Comparison of ENCODE assay signal across 26 cellular contexts in the genomic region with DNA sequence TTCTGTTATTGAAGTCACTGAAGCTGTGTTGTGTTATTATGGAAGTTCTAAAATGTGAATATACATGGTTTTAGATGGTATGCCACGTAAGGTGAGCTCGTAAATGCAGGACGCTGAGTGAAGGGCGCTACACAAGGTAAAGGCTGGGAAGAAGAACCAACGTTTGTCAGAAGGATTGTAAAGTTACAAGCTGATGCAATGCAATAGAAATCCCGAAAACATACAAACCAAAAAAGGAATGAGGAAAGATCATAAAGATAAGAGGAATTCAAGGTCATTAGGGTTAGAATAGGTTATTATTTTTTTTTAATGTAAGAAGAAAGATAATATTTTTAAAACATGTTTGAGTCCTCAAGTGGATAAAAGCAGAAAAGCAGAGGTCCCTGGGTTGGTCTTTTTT.
"Had no signal": no experiment of that assay in that cellular context is flagged by ENCODE, and none has a peak within 500 bp of the region (broad histone marks: within the 10 kb centered on the region; RNA-seq: fewer than 3 reads in every experiment).

No MANE protein-coding gene starts in this region.

- H3K36me3 ChIP-seq: left ventricle myocardium inferior, ovary, right atrium auricular region, right lobe of liver, thyroid gland, transverse colon, upper lobe of left lung, vagina had no signal

- H3K4me1 ChIP-seq: left ventricle myocardium inferior, right atrium auricular region, right lobe of liver, testis, thyroid gland, transverse colon, upper lobe of left lung, vagina had no signal

- FAIRE-seq: islet of Langerhans had no signal

- DNase-seq: hypothalamus; immature natural killer cell; left ventricle myocardium inferior; mesendoderm; naive B cell; natural killer cell; nephron progenitor cell; ovary; right lobe of liver; stimulated activated CD4-positive, alpha-beta T cell treated with anti-CD3 and anti-CD28 coated beads, Interleukin-1b, Interleukin-23, amount 100 ng/mL, for 48 hours; stimulated activated CD4-positive, alpha-beta T cell treated with anti-CD3 and anti-CD28 coated beads, Interleukin-2, amount 100 ng/mL, for 48 hours; stimulated activated CD4-positive, alpha-beta T cell treated with anti-CD3 and anti-CD28 coated beads, Interleukin-4, amount 100 ng/mL, for 4 hours; stimulated activated CD8-positive, alpha-beta memory T cell treated with anti-CD3 and anti-CD28 coated beads, Interleukin-4, amount 100 ng/mL, for 48 hours; stimulated activated naive CD4-positive, alpha-beta T cell treated with Interleukin-2 at 50 U/mL for 16 hours; stimulated activated naive CD8-positive, alpha-beta T cell treated with anti-CD3 and anti-CD28 coated beads, Interleukin-15, amount 100 ng/mL, for 72 hours; substantia nigra; testis; thyroid gland; transverse colon had no signal

- H3K27ac ChIP-seq: left ventricle myocardium inferior, ovary, right atrium auricular region, right lobe of liver, testis, thyroid gland, transverse colon, upper lobe of left lung, vagina had no signal

- ATAC-seq: natural killer cell; right lobe of liver; stimulated activated memory B cell treated with anti-CD40 and anti-IgM and Interleukin-4, amounts not matched to agents 10 μg/mL and 1 μg/mL and 100 μg/mL, for 72 hours; stimulated activated naive CD8-positive, alpha-beta T cell treated with anti-CD3 and anti-CD28 coated beads, Interleukin-15, amount 100 ng/mL, for 72 hours had no signal

- H3K4me3 ChIP-seq: left ventricle myocardium inferior, lung, ovary, right atrium auricular region, right lobe of liver, smooth muscle cell, testis, thyroid gland, transverse colon, upper lobe of left lung, vagina had no signal

- H3K9me3 ChIP-seq: ovary, right atrium auricular region, right lobe of liver, testis, thyroid gland, transverse colon, upper lobe of left lung, vagina had no signal

- H3K27me3 ChIP-seq: ovary, right atrium auricular region, right lobe of liver, testis, thyroid gland, transverse colon, upper lobe of left lung, vagina had no signal
